Comparison of ENCODE assay signal across 1 cellular context in genomic region chr3:149245738-149246451, GRCh38.
TF ChIP-seq lines count a peak whose summit lies in the region.

No MANE protein-coding gene starts in this region.

TF ChIP-seq in SK-N-SH treated with all-trans-retinoic acid at 6 μM for 48 hours, 23 proteins besides CTCF, POLR2A, EP300 and RAD21 (continued from another document):
- TF ChIP-seq PATZ1 (CRISPR knock-in tag; IDR thresholded peaks at IDR 0.05; ENCODE audit: borderline replicate concordance): no peak
- TF ChIP-seq SNAI2 (CRISPR knock-in tag; IDR thresholded peaks at IDR 0.05): no peak
- TF ChIP-seq ZNF565 (CRISPR knock-in tag; conservative IDR thresholded peaks at IDR 0.05; ENCODE audit: low read depth): no peak
- TF ChIP-seq RARB (CRISPR knock-in tag; IDR thresholded peaks at IDR 0.05): no peak
- no peak for TF ChIP-seq TOX (CRISPR knock-in tag; IDR thresholded peaks at IDR 0.05; ENCODE audit: borderline replicate concordance)
- TF ChIP-seq PPARA (CRISPR knock-in tag; IDR thresholded peaks at IDR 0.05; ENCODE audit: borderline replicate concordance): no peak
- TF ChIP-seq ISL1 (CRISPR knock-in tag; IDR thresholded peaks at IDR 0.05): no peak
- no peak for TF ChIP-seq CREB5 (CRISPR knock-in tag; IDR thresholded peaks at IDR 0.05; ENCODE audit: low read depth)
- TF ChIP-seq TSHZ2 (CRISPR knock-in tag; IDR thresholded peaks at IDR 0.05): no peak
